Comparison of ENCODE assay signal across 23 cellular contexts in the genomic region with DNA sequence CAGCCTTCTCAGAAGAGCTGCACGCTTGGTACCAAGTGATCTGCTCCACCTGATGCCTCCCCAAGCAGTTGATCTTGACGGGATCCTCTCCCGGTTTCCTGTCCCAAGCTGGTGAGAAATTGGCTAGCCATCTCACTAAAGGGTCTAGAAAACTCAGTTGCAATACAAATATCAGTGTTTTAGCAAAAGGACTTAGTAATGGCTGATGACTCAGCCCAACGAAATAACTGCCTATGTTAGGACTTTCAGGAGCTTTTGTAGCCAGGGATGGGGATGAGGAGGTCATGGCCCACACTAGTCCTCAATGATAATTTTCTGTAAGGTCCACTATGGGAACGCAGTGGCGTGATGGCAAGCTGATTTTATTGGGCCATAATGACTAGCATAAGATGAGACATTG. TPM values are rescaled to one million over a fixed set of nuclear protein-coding genes. Genes with fewer than 3 reads are reported as not detected.
"Had no signal": no experiment of that assay in that cellular context is flagged by ENCODE, and none has a peak within 500 bp of the region (broad histone marks: within the 10 kb centered on the region; RNA-seq: fewer than 3 reads in every experiment).

No MANE protein-coding gene starts in this region.

- H3K4me3 ChIP-seq: coronary artery, dorsolateral prefrontal cortex, mucosa of descending colon, ovary, psoas muscle, tibial nerve had no signal

- H3K9me3 ChIP-seq: neutrophil, ovary had no signal

- H3K27ac ChIP-seq: dorsolateral prefrontal cortex, neutrophil, ovary, psoas muscle, tibial nerve, VCaP had no signal

- H3K27me3 ChIP-seq: ovary, tibial nerve had no signal

- ATAC-seq: esophagus mucosa, left cardiac atrium, left ventricle myocardium superior, mucosa of descending colon, psoas muscle had no signal

- DNase-seq: activated CD4-positive, alpha-beta T cell treated with anti-CD3 and anti-CD28 coated beads for 4 hours; activated CD4-positive, alpha-beta T cell treated with anti-CD3 and anti-CD28 coated beads, Interleukin-2, amount 50 U/mL, for 4 hours; activated effector memory CD4-positive, alpha-beta T cell treated with Interleukin-2 at 50 U/mL for 16 hours; activated naive CD4-positive, alpha-beta T cell treated with Interleukin-2 at 50 U/mL for 16 hours; anterior cingulate cortex; effector memory CD4-positive, alpha-beta T cell; foreskin melanocyte; islet precursor cell; left cardiac atrium; nephron progenitor cell; stimulated activated CD4-positive, alpha-beta T cell treated with anti-CD3 and anti-CD28 coated beads, Interleukin-2, amount 100 ng/mL, for 48 hours; stimulated activated naive CD4-positive, alpha-beta T cell treated with Interleukin-2 at 50 U/mL for 16 hours had no signal

- H3K36me3 ChIP-seq: neutrophil, ovary had no signal

RNA-seq across cellular contexts. Expression of a gene that starts 27.3 kb away (rescaled TPM):
- total RNA-seq: T-helper 1 cell treated with Interleukin-12 subunit alpha and Interleukin-12 subunit beta and Interleukin-4 antibody, amounts not matched to agents 30 ng/mL and 1 ng/mL, for 36 hours had no signal
